29 cellular contexts compared by ENCODE assay signal in the genomic region with DNA sequence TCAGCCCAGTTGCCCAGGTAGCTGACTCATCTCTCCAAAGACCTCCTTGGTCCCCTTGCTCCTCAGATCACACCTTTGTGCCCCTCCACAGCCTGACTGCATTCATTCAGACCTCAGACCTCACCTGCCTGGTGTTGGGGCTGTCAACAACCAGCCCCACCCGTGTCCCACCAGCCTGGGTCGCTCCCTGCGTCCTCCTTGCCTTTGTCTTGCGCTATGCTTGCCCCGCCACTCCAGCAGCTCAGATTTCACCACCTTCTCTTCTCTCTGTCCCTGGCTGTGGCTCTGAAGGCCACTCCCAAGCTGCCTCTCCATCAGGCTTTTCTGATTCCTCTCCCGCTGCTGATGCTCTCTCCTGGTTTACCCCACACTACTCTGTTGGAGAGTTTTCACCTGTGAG.
DNase-seq lines count a peak whose midpoint lies in the region; TF ChIP-seq lines count a peak whose summit lies in the region.
"Had no signal": no experiment of that assay in that cellular context is flagged by ENCODE, and none has a peak within 500 bp of the region (broad histone marks: within the 10 kb centered on the region; RNA-seq: fewer than 3 reads in every experiment).

No MANE protein-coding gene starts in this region.

- intact Hi-C loops in ovary (cut with DNase I), result no loop called here

- no peaks in the 10 kb centered on the region for H3K4me1 ChIP-seq in ovary (ENCODE audit: insufficient read depth)
- H3K4me1 ChIP-seq: adrenal gland, heart left ventricle, lower lobe of right lung, parathyroid adenoma had no signal

- DNase-seq in NCI-H1417 (lab: John Stamatoyannopoulos, UW), result peak in 2 of 3 experiments; percentile 35 to 65
- DNase-seq in NCI-H1417 treated with DMSO at 0.1 percent for 48 hours (lab: John Stamatoyannopoulos, UW), result no peak
- peak; percentile 62 for DNase-seq in NCI-H187 treated with DMSO at 0.1 percent for 48 hours (lab: John Stamatoyannopoulos, UW)
- peak; percentile 38 for DNase-seq in ecto neural progenitor cell (ENCODE audit: low spot score)
- peak; percentile 15 for DNase-seq in stimulated activated CD8-positive, alpha-beta memory T cell treated with anti-CD3 and anti-CD28 coated beads, Interleukin-4, amount 100 ng/mL, for 48 hours
- no peak for DNase-seq in effector CD4-positive, alpha-beta T cell
- DNase-seq in activated CD4-positive, alpha-beta T cell treated with anti-CD3 and anti-CD28 coated beads, Interleukin-2, amount 50 U/mL, for 48 hours, result no peak
- DNase-seq in ovary, result no peak
- DNase-seq: activated gamma-delta T cell treated with Interleukin-2 at 50 U/mL for 16 hours; activated T-cell treated with anti-CD3 and anti-CD28 coated beads, Interleukin-2, amount 50 U/mL, for 4 hours; brain microvascular endothelial cell; effector memory CD4-positive, alpha-beta T cell; foreskin fibroblast; heart left ventricle; HFFc6; kidney glomerular epithelial cell; lower lobe of right lung; MM.1S; natural killer cell; NCI-H1436 treated with DMSO at 0.1 percent for 48 hours; NCI-H82; RPMI8226; T-cell had no signal

- H3K4me3 ChIP-seq in ovary, result no peak overlapping the region
- H3K4me3 ChIP-seq: adrenal gland, GM12878, heart left ventricle, lower lobe of right lung had no signal

- no peaks in the 10 kb centered on the region for H3K36me3 ChIP-seq in ovary
- H3K36me3 ChIP-seq: adrenal gland, brain microvascular endothelial cell had no signal

- no peak for TF ChIP-seq EP300 in ovary (IDR thresholded peaks at IDR 0.05)

- H3K27me3 ChIP-seq in ovary, result no peaks in the 10 kb centered on the region
- H3K27me3 ChIP-seq: adrenal gland, brain microvascular endothelial cell, heart left ventricle had no signal

- whole genome bisulfite sequencing in ovary, 3 donors, result 94 to 96% (median 96%) methylated on average over 6 of the region's 6 CpGs

- TF ChIP-seq POLR2A in ovary (IDR thresholded peaks at IDR 0.05), result no peak

- TF ChIP-seq CTCF in ovary (IDR thresholded peaks at IDR 0.05), result no peak

- H3K27ac ChIP-seq in ovary, result no peak overlapping the region
- H3K27ac ChIP-seq: 22Rv1, adrenal gland, brain microvascular endothelial cell, heart left ventricle, HL-60, KMS-11, lower lobe of right lung, parathyroid adenoma had no signal

- H3K9me3 ChIP-seq in ovary, result no peaks in the 10 kb centered on the region
- H3K9me3 ChIP-seq: adrenal gland, heart left ventricle, lower lobe of right lung had no signal

Comparison
In these comparisons a context has a peak if more than half of its experiments do, and no peak if none do; other contexts are left out.
1. DNase-seq: peak in NCI-H1417 (2 of 3), NCI-H187 treated with DMSO at 0.1 percent for 48 hours (single experiment), ecto neural progenitor cell (single experiment) and stimulated activated CD8-positive, alpha-beta memory T cell treated with anti-CD3 and anti-CD28 coated beads, Interleukin-4, amount 100 ng/mL, for 48 hours (single experiment); none in NCI-H1417 treated with DMSO at 0.1 percent for 48 hours (single experiment), effector CD4-positive, alpha-beta T cell (single experiment), activated CD4-positive, alpha-beta T cell treated with anti-CD3 and anti-CD28 coated beads, Interleukin-2, amount 50 U/mL, for 48 hours (0 of 2) and ovary (0 of 5).